ENCODE assay signal across 9 cellular contexts in the genomic region with DNA sequence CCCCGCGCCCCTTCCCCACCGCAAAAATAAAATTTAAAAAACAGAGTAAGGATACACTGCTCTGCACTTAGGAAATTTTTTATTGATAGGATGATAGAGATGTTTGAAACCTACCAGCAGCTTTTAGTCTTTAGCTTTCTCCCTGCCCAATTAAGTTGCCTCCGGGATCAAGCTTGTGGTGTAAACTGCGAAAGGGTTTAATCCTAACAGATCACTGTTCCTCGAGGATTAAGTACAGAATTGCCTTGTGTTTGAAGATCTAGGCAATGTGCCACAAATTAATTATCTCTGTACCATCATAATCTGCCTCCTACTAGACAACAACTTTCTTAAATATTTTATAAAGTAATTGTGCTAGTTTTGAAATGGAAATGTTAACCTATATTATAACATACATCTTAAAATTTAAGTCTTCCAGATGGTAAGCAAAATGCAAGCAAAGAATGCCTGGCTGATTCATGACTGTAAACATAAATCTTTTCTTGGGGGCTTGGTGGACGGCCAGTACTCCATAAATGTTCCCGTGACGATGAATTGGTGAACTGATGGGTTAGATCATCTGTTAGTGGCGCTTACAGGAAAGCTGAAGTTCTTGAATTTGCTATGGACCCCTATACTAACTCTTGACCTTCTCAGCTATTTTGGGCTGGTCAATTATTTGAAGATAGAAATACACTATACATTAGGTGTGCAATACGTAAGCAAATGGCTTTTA. TPM values are rescaled to one million over a fixed set of nuclear protein-coding genes. Genes with fewer than 3 reads are reported as not detected.
DNase-seq lines count a peak whose midpoint lies in the region; ATAC-seq, FAIRE-seq and TF ChIP-seq lines count a peak whose summit lies in the region.
"Had no signal": no experiment of that assay in that cellular context is flagged by ENCODE, and none has a peak within 500 bp of the region (broad histone marks: within the 10 kb centered on the region; RNA-seq: fewer than 3 reads in every experiment).

No MANE protein-coding gene starts in this region.

- CTCF ChIA-PET in GM12878 (lab: Yijun Ruan, JAX) = interaction anchor here (0.6 to 2.9 kb wide), 12 partner anchors 8 to 389 kb away, joined by 3 to 20 read pairs (median 5); no protein-coding TSS in a partner anchor

- H3K4me1 ChIP-seq in BLaER1 (peaks cover 13% of the 10 kb centered on the region), GM12878 (ENCODE audit: control insufficient read depth, insufficient read depth, low read length) (no peaks in the 10 kb centered on the region)

- H3K79me2 ChIP-seq in GM12878 (ENCODE audit: control insufficient read depth, insufficient read depth, low read length) = no peaks in the 10 kb centered on the region

- peak overlapping the region; percentile 61 for H3K4me3 ChIP-seq in BLaER1
- peak overlapping the region; percentile 52 for H3K4me3 ChIP-seq in HFF-Myc (replicated peaks; ENCODE audit: low read depth, low read length)
- peak overlapping the region; percentile 59; the same call in 1 of the 2 replicates for H3K4me3 ChIP-seq in GM12878

- no peak overlapping the region for H3K27ac ChIP-seq in BLaER1
- no peak overlapping the region for H3K27ac ChIP-seq in GM12878 (ENCODE audit: control insufficient read depth, insufficient read depth)

- ATAC-seq in GM12878 (no peak), GM18502 (IDR thresholded peaks at IDR 0.05; ENCODE audit: poor library complexity, unreplicated experiment) (no peak)
- ATAC-seq in naive thymus-derived CD8-positive, alpha-beta T cell = no peak

- intact Hi-C loops in GM12878 (cut with micrococcal nuclease; ENCODE audit: unreplicated experiment) = loop anchor here (5.0 kb wide), 1 partner anchor 169 kb away; no protein-coding TSS in a partner anchor

- H3K27me3 Mint-ChIP-seq in naive thymus-derived CD8-positive, alpha-beta T cell = peaks cover 15 to 34% (median 21%) of the 10 kb centered on the region in 5 donors

- H3K27me3 ChIP-seq in BLaER1 = peaks cover 17% of the 10 kb centered on the region
- H3K27me3 ChIP-seq in GM12878 (replicated peaks in 1 of 2; ENCODE audit: control insufficient read depth in 2 of 2, insufficient read depth in 2 of 2, low read length in 1 of 2) = no peaks in the 10 kb centered on the region

- H3K9ac ChIP-seq in BLaER1 (peak overlapping the region; percentile 30; the same call in 1 of the 2 replicates), GM12878 (ENCODE audit: control insufficient read depth, insufficient read depth, low read length) (no peak overlapping the region)

- 87% methylated on average over 11 of the region's 11 CpGs for WGBS in GM12878 (ENCODE audit: insufficient coverage, insufficient replicate concordance, low lambda C conversion rate, missing lambda C conversion rate)

- no peak overlapping the region for H3K27ac Mint-ChIP-seq in naive thymus-derived CD8-positive, alpha-beta T cell
- H3K27ac Mint-ChIP-seq: activated B cell treated with CpG ODN at 0.5 μM for 24 hours had no signal

- TF ChIP-seq RAD21 in GM12878 (IDR thresholded peaks at IDR 0.05; ENCODE audit: insufficient read depth, low read depth, low read length) = no peak

- H3K36me3 Mint-ChIP-seq in naive thymus-derived CD8-positive, alpha-beta T cell = no peaks in the 10 kb centered on the region

- H3K9me3 Mint-ChIP-seq in naive thymus-derived CD8-positive, alpha-beta T cell = no peaks in the 10 kb centered on the region

- H3K9me3 ChIP-seq in BLaER1 (no peaks in the 10 kb centered on the region), GM12878 (replicated peaks; ENCODE audit: control insufficient read depth, insufficient read depth, low read length) (no peaks in the 10 kb centered on the region)

- RAD21 ChIA-PET in GM12878 (lab: Charles Lee; ENCODE audit: unreplicated experiment) = interaction anchor here (0.8 to 1.9 kb wide), 7 partner anchors 18 to 269 kb away, joined by 3 to 8 read pairs (median 3); no protein-coding TSS in a partner anchor

- no TSS peak for BruUV-seq in GM12878 (replicated peaks; lab: Mats Ljungman, UMichigan)

- no peak for DNase-seq in HFF-Myc (ENCODE audit: extremely low read depth, low read depth)
- no peak for DNase-seq in GM12878 (ENCODE audit: low read depth, low spot score)
- no peak for DNase-seq in naive thymus-derived CD8-positive, alpha-beta T cell
- DNase-seq in cerebellar cortex (ENCODE audit: low spot score) = no peak
- no peak for DNase-seq in occipital lobe (lab: John Stamatoyannopoulos, UW)
- no peak for DNase-seq in anterior cingulate cortex (lab: John Stamatoyannopoulos, UW)

- TF ChIP-seq EP300 in GM12878 (IDR thresholded peaks at IDR 0.05; ENCODE audit: borderline replicate concordance in 1 of 2, control insufficient read depth in 1 of 2, low read depth in 2 of 2, low read length in 2 of 2) = no peak

- H3K36me3 ChIP-seq in BLaER1 (no peaks in the 10 kb centered on the region), GM12878 (ENCODE audit: control insufficient read depth in 2 of 2, insufficient read depth in 2 of 2, low read length in 1 of 2) (no peaks in the 10 kb centered on the region)

- H3K4me2 ChIP-seq in BLaER1 (peak overlapping the region; percentile 94), GM12878 (ENCODE audit: control insufficient read depth, insufficient read depth) (no peak overlapping the region)

- in situ Hi-C loops in GM12878 (cut with MboI) = no loop called here

- SMC1A ChIA-PET in GM12878 (lab: Charles Lee; ENCODE audit: uncharacterized antibody, unreplicated experiment) = interaction anchor here (0.7 to 3.3 kb wide), 17 partner anchors 10 to 269 kb away, joined by 3 to 13 read pairs (median 4); a partner anchor contains a TSS

- no peak for TF ChIP-seq POLR2A in GM12878 (IDR thresholded peaks at IDR 0.05; ENCODE audit: low read depth, low read length)

- H3K4me3 Mint-ChIP-seq in naive thymus-derived CD8-positive, alpha-beta T cell = peak overlapping the region; percentile 83 to 92 (median 86)

- POLR2A ChIA-PET in GM12878 (lab: Charles Lee) = interaction anchor here (0.6 to 0.8 kb wide), 3 partner anchors 8 to 58 kb away, joined by 3 to 4 read pairs (median 3); a partner anchor contains a TSS
- POLR2A ChIA-PET in naive thymus-derived CD8-positive, alpha-beta T cell (lab: Charles Lee) = no interaction called here

- H4K20me1 ChIP-seq in BLaER1 (no peaks in the 10 kb centered on the region), GM12878 (ENCODE audit: control insufficient read depth, insufficient read depth) (no peaks in the 10 kb centered on the region)

- no peak overlapping the region for H2AFZ ChIP-seq in GM12878 (ENCODE audit: control insufficient read depth, low read depth, low read length)

- peaks cover 5 to 12% (median 11%) of the 10 kb centered on the region in 4 donors for H3K4me1 Mint-ChIP-seq in naive thymus-derived CD8-positive, alpha-beta T cell

- FAIRE-seq in GM12878 (lab: Jason Lieb, UNC) = no peak

- TF ChIP-seq CTCF in HFF-Myc (IDR thresholded peaks at IDR 0.05; ENCODE audit: low read depth, low read length, missing control alignments) (no peak), GM12878 (IDR thresholded peaks at IDR 0.05 in 2 of 3, conservative IDR thresholded peaks at IDR 0.05 in 1 of 3; ENCODE audit: control insufficient read depth in 2 of 3, extremely low read depth in 1 of 3, insufficient read depth in 1 of 3, low read depth in 3 of 3, low read length in 3 of 3) (no peak)

TF ChIP-seq in GM12878, 131 proteins besides CTCF, POLR2A, EP300 and RAD21 (continues in another document):
- TF ChIP-seq, protein P1, sequence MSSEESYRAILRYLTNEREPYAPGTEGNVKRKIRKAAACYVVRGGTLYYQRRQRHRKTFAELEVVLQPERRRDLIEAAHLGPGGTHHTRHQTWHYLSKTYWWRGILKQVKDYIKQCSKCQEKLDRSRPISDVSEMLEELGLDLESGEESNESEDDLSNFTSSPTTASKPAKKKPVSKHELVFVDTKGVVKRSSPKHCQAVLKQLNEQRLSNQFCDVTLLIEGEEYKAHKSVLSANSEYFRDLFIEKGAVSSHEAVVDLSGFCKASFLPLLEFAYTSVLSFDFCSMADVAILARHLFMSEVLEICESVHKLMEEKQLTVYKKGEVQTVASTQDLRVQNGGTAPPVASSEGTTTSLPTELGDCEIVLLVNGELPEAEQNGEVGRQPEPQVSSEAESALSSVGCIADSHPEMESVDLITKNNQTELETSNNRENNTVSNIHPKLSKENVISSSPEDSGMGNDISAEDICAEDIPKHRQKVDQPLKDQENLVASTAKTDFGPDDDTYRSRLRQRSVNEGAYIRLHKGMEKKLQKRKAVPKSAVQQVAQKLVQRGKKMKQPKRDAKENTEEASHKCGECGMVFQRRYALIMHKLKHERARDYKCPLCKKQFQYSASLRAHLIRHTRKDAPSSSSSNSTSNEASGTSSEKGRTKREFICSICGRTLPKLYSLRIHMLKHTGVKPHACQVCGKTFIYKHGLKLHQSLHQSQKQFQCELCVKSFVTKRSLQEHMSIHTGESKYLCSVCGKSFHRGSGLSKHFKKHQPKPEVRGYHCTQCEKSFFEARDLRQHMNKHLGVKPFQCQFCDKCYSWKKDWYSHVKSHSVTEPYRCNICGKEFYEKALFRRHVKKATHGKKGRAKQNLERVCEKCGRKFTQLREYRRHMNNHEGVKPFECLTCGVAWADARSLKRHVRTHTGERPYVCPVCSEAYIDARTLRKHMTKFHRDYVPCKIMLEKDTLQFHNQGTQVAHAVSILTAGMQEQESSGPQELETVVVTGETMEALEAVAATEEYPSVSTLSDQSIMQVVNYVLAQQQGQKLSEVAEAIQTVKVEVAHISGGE (CRISPR knock-in tag; IDR thresholded peaks at IDR 0.05) = no peak

RNA-seq across cellular contexts. Expression of a gene that starts 58.0 kb away (rescaled TPM):
- total RNA-seq in GM12878 (2013; cell fraction: nucleolus; rRNA removed) = 71.9 and 73.5 TPM in 2 replicates
- total RNA-seq in GM12878 (2014; rRNA removed) (32.4 and 39.0 TPM in 2 replicates), GM12878 (2014; rRNA removed; fragmentation: Illumina TruSeq; extraction: Trizol) (52.1 and 52.2 TPM in 2 replicates), GM12878 (2021) (32.3 and 35.0 TPM in 2 replicates), occipital lobe (8.6 TPM)
- 11.8 TPM for polyA plus RNA-seq in GM12878 (2011; ENCODE audit: low read depth)
- polyA plus RNA-seq in GM12878 (2011; rRNA removed) (37.7 and 62.0 TPM in 2 replicates), GM12878 (2014; fragmentation: Illumina TruSeq; extraction: Trizol) (37.5 and 45.8 TPM in 2 replicates), GM12878 (2014; fragmentation: Nextera tagmentation; extraction: Ambion mirVana) (10 to 100 TPM; 24.9 to 28.0 TPM), GM12878 (2014; rRNA removed) (14.8 and 18.2 TPM in 2 replicates), GM12878 (2016; fragmentation: Nextera tagmentation; extraction: Ambion mirVana) (10 to 100 TPM; 29.7 to 31.1 TPM)
- 12.4 and 14.5 TPM in 2 replicates for polyA plus RNA-seq in GM12878 (2011; cell fraction: cytosol; rRNA removed)
- 14.1 and 17.3 TPM in 2 replicates for polyA plus RNA-seq in GM12878 (2011; cell fraction: nucleus; rRNA removed)
- 20.8 and 37.4 TPM in 2 replicates for polyA plus RNA-seq in GM12878 (2012)
- 37.0 and 39.1 TPM in 2 replicates for polyA minus RNA-seq in GM12878 (2011; rRNA and poly(A)+ RNA removed)
- 17.6 and 19.8 TPM in 2 replicates for polyA minus RNA-seq in GM12878 (2011; cell fraction: cytosol; rRNA and poly(A)+ RNA removed)
- 38.1 and 42.7 TPM in 2 replicates for polyA minus RNA-seq in GM12878 (2011; cell fraction: nucleus; rRNA and poly(A)+ RNA removed)
- total RNA-seq in naive thymus-derived CD8-positive, alpha-beta T cell = 1 to 10 TPM; 1.4 to 2.3 TPM
- polyA plus RNA-seq in naive thymus-derived CD8-positive, alpha-beta T cell = 1 to 10 TPM in 1 of 3 donors, under 1 TPM in 2; 0.64 to 2.4 (median 0.73) TPM
